In the genomic region with DNA sequence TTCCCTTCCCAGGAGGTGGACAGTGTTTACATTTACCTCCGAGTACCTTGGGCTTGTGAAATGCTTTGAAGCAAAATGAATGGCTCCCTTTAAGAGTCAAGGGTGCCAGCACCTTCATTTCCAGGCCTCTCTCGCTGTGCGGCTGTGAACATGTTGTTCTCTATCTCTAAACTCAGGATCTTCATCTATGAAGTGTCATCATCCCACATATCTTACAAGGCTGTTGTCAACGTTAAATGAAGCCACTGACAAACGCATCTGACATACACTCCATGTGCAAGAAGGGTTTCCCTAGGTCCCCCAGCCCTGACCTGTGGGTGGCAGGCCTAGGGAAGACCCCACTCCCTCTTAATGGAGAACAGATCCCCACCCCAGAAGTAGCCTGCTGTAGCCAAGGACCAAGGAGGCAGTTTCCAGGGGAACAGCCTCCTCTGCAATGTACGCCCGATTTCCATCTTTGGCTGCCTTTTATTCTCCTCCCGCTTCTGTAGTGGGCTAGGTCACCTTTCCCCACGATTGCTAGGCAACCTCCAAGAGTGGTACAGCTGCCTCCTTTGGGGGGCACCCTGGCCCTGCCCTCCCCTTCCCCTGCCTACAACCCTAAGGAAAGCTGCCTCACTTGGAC, we compare ENCODE assay signal across 17 cellular contexts. TPM values are rescaled to one million over a fixed set of nuclear protein-coding genes. Genes with fewer than 3 reads are reported as not detected.
DNase-seq lines count a peak whose midpoint lies in the region; ATAC-seq and TF ChIP-seq lines count a peak whose summit lies in the region.
"Had no signal": no experiment of that assay in that cellular context is flagged by ENCODE, and none has a peak within 500 bp of the region (broad histone marks: within the 10 kb centered on the region; RNA-seq: fewer than 3 reads in every experiment).

No MANE protein-coding gene starts in this region.

- TF ChIP-seq CTCF in IMR-90 (conservative IDR thresholded peaks at IDR 0.05; ENCODE audit: low read depth, low read length): no peak
- no peak for TF ChIP-seq CTCF in osteocyte (IDR thresholded peaks at IDR 0.05)
- TF ChIP-seq CTCF in WERI-Rb-1 (IDR thresholded peaks at IDR 0.05; ENCODE audit: low read depth, low read length): no peak

- in situ Hi-C loops in IMR-90 (cut with MboI; ENCODE audit: low sequenced_read_pairs): no loop called here

- peaks cover 38 to 88% (median 56%) of the 10 kb centered on the region in 11 experiments for H3K36me3 ChIP-seq in BLaER1 treated with 17β-estradiol and CSF1 and Interleukin-3, amounts not matched to agents 10 nM and 100 nM
- H3K36me3 ChIP-seq in IMR-90 (ENCODE audit: control insufficient read depth, insufficient read depth, low read length) (peaks cover 64% of the 10 kb centered on the region), WERI-Rb-1 (no peaks in the 10 kb centered on the region; the same call in 1 of the 2 replicates)

- H2BK5ac ChIP-seq in IMR-90 (ENCODE audit: low read depth, low read length, poor library complexity, severe bottlenecking): peak overlapping the region; percentile 98

- H2AFZ ChIP-seq in IMR-90 (replicated peaks; ENCODE audit: low read length, poor library complexity): no peak overlapping the region

- peak overlapping the region; percentile 87 for H3K4ac ChIP-seq in IMR-90 (ENCODE audit: low read depth, low read length)

- CTCF ChIA-PET in IMR-90 (lab: Yijun Ruan, JAX): no interaction called here

- peaks cover 52 to 75% (median 68%) of the 10 kb centered on the region in 10 experiments for H3K4me1 ChIP-seq in BLaER1 treated with 17β-estradiol and CSF1 and Interleukin-3, amounts not matched to agents 10 nM and 100 nM
- H3K4me1 ChIP-seq in IMR-90 (ENCODE audit: control insufficient read depth, insufficient read depth, low read length): peaks cover 81% of the 10 kb centered on the region

- no peaks in the 10 kb centered on the region for H3K27me3 Mint-ChIP-seq in osteocyte (ENCODE audit: unreplicated experiment)

- ATAC-seq in IMR-90 (ENCODE audit: low read depth) (no peak), HG03432 (IDR thresholded peaks at IDR 0.05; ENCODE audit: unreplicated experiment) (no peak), HG02623 (IDR thresholded peaks at IDR 0.05; ENCODE audit: unreplicated experiment) (no peak)
- ATAC-seq: HCT116, left lobe of liver had no signal

- peak overlapping the region; percentile 95 for H3K18ac ChIP-seq in IMR-90 (ENCODE audit: low read depth, low read length)

- H3K9me1 ChIP-seq in IMR-90 (ENCODE audit: insufficient read depth, low read length): peaks cover 69% of the 10 kb centered on the region

- H4K20me1 ChIP-seq in BLaER1 treated with 17β-estradiol and CSF1 and Interleukin-3, amounts not matched to agents 10 nM and 100 nM: peaks cover 67 to 100% (median 100%) of the 10 kb centered on the region in 11 experiments
- peaks cover 100% of the 10 kb centered on the region for H4K20me1 ChIP-seq in IMR-90 (ENCODE audit: insufficient read depth, low read length)

- POLR2A ChIA-PET in IMR-90 (lab: Charles Lee; ENCODE audit: unreplicated experiment): interaction anchor here (0.6 kb wide), 1 partner anchor 1130 kb away, joined by 3 read pairs; no protein-coding TSS in a partner anchor

- peak overlapping the region; percentile 83 for H4K5ac ChIP-seq in IMR-90 (ENCODE audit: low read depth, low read length)

- H3K56ac ChIP-seq in IMR-90 (ENCODE audit: extremely low read depth, insufficient read depth, low read length): no peak overlapping the region

- intact Hi-C loops in IMR-90 (cut with micrococcal nuclease): no loop called here

- H2BK120ac ChIP-seq in IMR-90 (ENCODE audit: low read depth, low read length): peak overlapping the region; percentile 73; the same call in 1 of the 2 replicates

- peak overlapping the region; percentile 93 for H3K23ac ChIP-seq in IMR-90 (ENCODE audit: low read depth, low read length)

- TF ChIP-seq POLR2A in IMR-90 (IDR thresholded peaks at IDR 0.05; ENCODE audit: low read depth, low read length): 0 out of 2 replicates have a peak, but pooled peaks have one; percentile 21

- DNase-seq in IMR-90 (no peak), osteocyte (ENCODE audit: extremely low spot score, unreplicated experiment) (no peak), WERI-Rb-1 (no peak), AG20443 (ENCODE audit: low spot score) (no peak)
- DNase-seq: activated CD4-positive, alpha-beta T cell treated with anti-CD3 and anti-CD28 coated beads, Interleukin-2, amount 50 U/mL, for 4 hours; amniotic stem cell; C1 segment of cervical spinal cord; NCI-H2171 treated with DMSO at 0.1 percent for 48 hours; occipital lobe; stimulated activated CD4-positive, alpha-beta T cell treated with anti-CD3 and anti-CD28 coated beads, Interleukin-15, amount 100 ng/mL, for 24 hours; stimulated activated CD8-positive, alpha-beta memory T cell treated with anti-CD3 and anti-CD28 coated beads, Interleukin-4, amount 100 ng/mL, for 48 hours had no signal

- H3K4me3 ChIP-seq in BLaER1 treated with 17β-estradiol and CSF1 and Interleukin-3, amounts not matched to agents 10 nM and 100 nM: no peak overlapping the region
- H3K4me3 ChIP-seq in IMR-90 (ENCODE audit: insufficient read depth, low read depth, low read length) (no peak overlapping the region), WERI-Rb-1 (ENCODE audit: low read depth, low read length) (no peak overlapping the region)

- dilution Hi-C loops in IMR-90 (cut with HindIII; ENCODE audit: low sequenced_read_pairs, unreplicated experiment): no loop called here

- no TSS peak for BruUV-seq in IMR-90 (replicated peaks; lab: Mats Ljungman, UMichigan)

- H2AK5ac ChIP-seq in IMR-90 (ENCODE audit: low read depth, low read length): peak overlapping the region; percentile 59; the same call in 1 of the 2 replicates

- H3K4me2 ChIP-seq in BLaER1 treated with 17β-estradiol and CSF1 and Interleukin-3, amounts not matched to agents 10 nM and 100 nM: peak overlapping the region in 9 of 11 experiments; percentile 29 to 65 (median 45); a peak in 12 of 22 replicates
- H3K4me2 ChIP-seq in IMR-90 (ENCODE audit: low read depth, low read length): peak overlapping the region; percentile 63

- H3K27me3 ChIP-seq in BLaER1 treated with 17β-estradiol and CSF1 and Interleukin-3, amounts not matched to agents 10 nM and 100 nM: no peaks in the 10 kb centered on the region
- H3K27me3 ChIP-seq in IMR-90 (ENCODE audit: control insufficient read depth, insufficient read depth, low read length): no peaks in the 10 kb centered on the region
- H3K27me3 ChIP-seq in WERI-Rb-1 (ENCODE audit: insufficient read depth, low read depth, severe bottlenecking): no peaks in the 10 kb centered on the region

- H3K79me1 ChIP-seq in IMR-90 (ENCODE audit: low read depth in 1 of 2, low read length in 2 of 2): peaks cover 0 to 88% of the 10 kb centered on the region in 2 experiments; a peak in 2 of 4 replicates

- H4K8ac ChIP-seq in IMR-90 (ENCODE audit: low read depth in 2 of 2, low read length in 2 of 2): peak overlapping the region; percentile 45 to 87; a peak in 3 of 4 replicates

- peak overlapping the region; percentile 93; the same call in 1 of the 2 replicates for H3K14ac ChIP-seq in IMR-90 (replicated peaks; ENCODE audit: low read depth, low read length)

- no peak overlapping the region for H2AK9ac ChIP-seq in IMR-90 (replicated peaks; ENCODE audit: low read depth, low read length, poor library complexity)

- H3K4me1 Mint-ChIP-seq in osteocyte (ENCODE audit: unreplicated experiment): peaks cover 88% of the 10 kb centered on the region

- peak overlapping the region; percentile 79 for H4K91ac ChIP-seq in IMR-90 (ENCODE audit: insufficient read depth, low read depth, low read length)

- no peak overlapping the region for H3K27ac ChIP-seq in BLaER1 treated with 17β-estradiol and CSF1 and Interleukin-3, amounts not matched to agents 10 nM and 100 nM
- H3K27ac ChIP-seq in IMR-90 (ENCODE audit: insufficient read depth, low read length): peak overlapping the region; percentile 96
- peak overlapping the region; percentile 51 for H3K27ac ChIP-seq in cingulate gyrus (ENCODE audit: low read depth, low read length)
- no peak overlapping the region for H3K27ac ChIP-seq in WERI-Rb-1

- peaks cover 37% of the 10 kb centered on the region for H3K36me3 Mint-ChIP-seq in osteocyte (ENCODE audit: unreplicated experiment)

- no peak overlapping the region; the same call in 2 of the 3 replicates for H2BK15ac ChIP-seq in IMR-90 (ENCODE audit: low read depth, low read length)

- WGBS in IMR-90 (ENCODE audit: extremely low coverage in 2 of 2, insufficient read length in 1 of 2), 2 experiments: 91% methylated on average over 6 of the region's 9 CpGs; no CpG with 5 or more reads in 1 of the 2 experiments

- no peaks in the 10 kb centered on the region for H3K9me3 Mint-ChIP-seq in osteocyte (ENCODE audit: unreplicated experiment)

- no peak overlapping the region for H2BK20ac ChIP-seq in IMR-90 (ENCODE audit: low read depth, low read length)

- H3K9me3 ChIP-seq in BLaER1 treated with 17β-estradiol and CSF1 and Interleukin-3, amounts not matched to agents 10 nM and 100 nM (replicated peaks in 1 of 11): peaks cover 19 to 29% (median 23%) of the 10 kb centered on the region in 11 experiments
- H3K9me3 ChIP-seq in IMR-90 (ENCODE audit: control insufficient read depth, insufficient read depth, low read length): no peaks in the 10 kb centered on the region
- no peaks in the 10 kb centered on the region for H3K9me3 ChIP-seq in WERI-Rb-1 (ENCODE audit: severe bottlenecking)

- peak overlapping the region; percentile 87 for H3K27ac Mint-ChIP-seq in osteocyte (ENCODE audit: unreplicated experiment)

- TF ChIP-seq RAD21 in IMR-90 (IDR thresholded peaks at IDR 0.05; ENCODE audit: low read length): no peak

- no peak overlapping the region for H3K4me3 Mint-ChIP-seq in osteocyte (ENCODE audit: unreplicated experiment)

- H3K9ac ChIP-seq in BLaER1 treated with 17β-estradiol and CSF1 and Interleukin-3, amounts not matched to agents 10 nM and 100 nM: no peak overlapping the region
- peak overlapping the region; percentile 65 for H3K9ac ChIP-seq in IMR-90 (ENCODE audit: low read depth, low read length)

TF ChIP-seq in IMR-90, 13 proteins besides CTCF, POLR2A, EP300 and RAD21 (continues in another document):
- TF ChIP-seq SMC3 (IDR thresholded peaks at IDR 0.05; ENCODE audit: low read depth, low read length) (no peak), MAFK (IDR thresholded peaks at IDR 0.05; ENCODE audit: low read depth, low read length) (no peak), RFX5 (IDR thresholded peaks at IDR 0.05; ENCODE audit: low read depth, low read length) (no peak), FOS (IDR thresholded peaks at IDR 0.05; ENCODE audit: low read depth, low read length) (no peak), MXI1 (IDR thresholded peaks at IDR 0.05; ENCODE audit: borderline replicate concordance, low read depth, low read length) (no peak), CEBPB (IDR thresholded peaks at IDR 0.05; ENCODE audit: low read depth, low read length) (no peak), NFE2L2 (IDR thresholded peaks at IDR 0.05; ENCODE audit: low read depth, low read length) (no peak)

RNA-seq across cellular contexts. Expression of gene ACTN1, which starts 7.6 kb away (rescaled TPM):
- total RNA-seq in IMR-90 (2012; rRNA removed) (648 and 684 TPM in 2 replicates), osteocyte (371 and 380 TPM in 2 replicates)
- 766 and 895 TPM in 2 replicates for polyA plus RNA-seq in IMR-90 (2012; rRNA removed)
- polyA plus RNA-seq in IMR-90 (2012; cell fraction: cytosol; rRNA removed): 676 and 750 TPM in 2 replicates
- polyA plus RNA-seq in IMR-90 (2012; cell fraction: nucleus; rRNA removed; ENCODE audit: low replicate concordance): 1,803 and 1,926 TPM in 2 replicates

Comparison
In these comparisons a context has a peak if more than half of its experiments do, and no peak if none do; other contexts are left out.
1. H3K27ac ChIP-seq: peak in IMR-90 (single experiment) and cingulate gyrus (single experiment); none in BLaER1 treated with 17β-estradiol and CSF1 and Interleukin-3, amounts not matched to agents 10 nM and 100 nM (0 of 11) and WERI-Rb-1 (single experiment).